ENCODE assay signal across 27 cellular contexts in genomic region chr3:159781867-159782266, GRCh38. TPM values are rescaled to one million over a fixed set of nuclear protein-coding genes. Genes with fewer than 3 reads are reported as not detected.
A peak's percentile ranks its signal among the peaks of the same experiment; 100 is the strongest.
DNase-seq lines count a peak whose midpoint lies in the region; ATAC-seq, FAIRE-seq and TF ChIP-seq lines count a peak whose summit lies in the region.
"Had no signal": no experiment of that assay in that cellular context is flagged by ENCODE, and none has a peak within 500 bp of the region (broad histone marks: within the 10 kb centered on the region; RNA-seq: fewer than 3 reads in every experiment).

No MANE protein-coding gene starts in this region.

- peak; percentile 49 for DNase-seq in DMS53 (lab: John Stamatoyannopoulos, UW)
- no peak for DNase-seq in DMS53 treated with DMSO at 0.1 percent for 48 hours (lab: John Stamatoyannopoulos, UW; ENCODE audit: unreplicated experiment)
- peak; percentile 40 for DNase-seq in PC-3
- no peak for DNase-seq in esophagus squamous epithelium (lab: John Stamatoyannopoulos, UW)
- DNase-seq in small intestine: peak; percentile 22
- no peak for DNase-seq in GM12892 (ENCODE audit: insufficient read length)
- DNase-seq in stimulated activated CD4-positive, alpha-beta T cell treated with anti-CD3 and anti-CD28 coated beads, Interleukin-12 subunit alpha, Interleukin-12 subunit beta, amount 100 ng/mL, for 4 hours: no peak
- no peak for DNase-seq in SHP77 treated with DMSO at 0.1 percent for 48 hours (lab: John Stamatoyannopoulos, UW)
- DNase-seq: 8988T; activated naive CD8-positive, alpha-beta T cell treated with anti-CD3 and anti-CD28 coated beads for 36 hours; activated T-cell treated with anti-CD3 and anti-CD28 coated beads, Interleukin-2, amount 50 U/mL, for 72 hours; BE2C; brain microvascular endothelial cell; dermis blood vessel endothelial cell; erythroblast; lower lobe of right lung; naive B cell; NCI-H2029 treated with DMSO at 0.1 percent for 48 hours; NCI-H526 treated with DMSO at 0.1 percent for 48 hours; pancreas; stimulated activated CD4-positive, alpha-beta T cell treated with anti-CD3 and anti-CD28 coated beads, Interleukin-4, amount 100 ng/mL, for 4 hours; T-helper 2 cell had no signal

- H3K36me3 ChIP-seq in PC-3 (ENCODE audit: low read depth, low read length) (no peaks in the 10 kb centered on the region), esophagus squamous epithelium (no peaks in the 10 kb centered on the region), small intestine (ENCODE audit: control insufficient read depth in 2 of 2, insufficient read depth in 2 of 2, low read length in 2 of 2) (no peaks in the 10 kb centered on the region)
- H3K36me3 ChIP-seq: BE2C, brain microvascular endothelial cell, lower lobe of right lung, pancreas had no signal

- H3K27me3 ChIP-seq in PC-3 (ENCODE audit: low read length) (no peaks in the 10 kb centered on the region), esophagus squamous epithelium (no peaks in the 10 kb centered on the region), small intestine (ENCODE audit: control insufficient read depth in 2 of 2, insufficient read depth in 2 of 2, low read length in 2 of 2) (peaks cover 0 to 2% of the 10 kb centered on the region in 2 donors)
- H3K27me3 ChIP-seq: BE2C, brain microvascular endothelial cell, SJSA1 had no signal

- no peaks in the 10 kb centered on the region for H3K9me2 ChIP-seq in PC-3 (replicated peaks; ENCODE audit: low read length)

- H3F3A ChIP-seq in PC-3 (ENCODE audit: low read length, unreplicated experiment): no peaks in the 10 kb centered on the region

- H3K27ac ChIP-seq in PC-3 (ENCODE audit: low read length): no peak overlapping the region
- H3K27ac ChIP-seq in esophagus squamous epithelium: no peak overlapping the region
- no peak overlapping the region for H3K27ac ChIP-seq in small intestine (ENCODE audit: low read depth in 1 of 2, low read length in 1 of 2)
- H3K27ac ChIP-seq: brain microvascular endothelial cell, HL-60, lower lobe of right lung, pancreas, SJSA1 had no signal

- H3K9me3 ChIP-seq in PC-3 (ENCODE audit: low read length) (no peaks in the 10 kb centered on the region), esophagus squamous epithelium (no peaks in the 10 kb centered on the region), small intestine (ENCODE audit: control insufficient read depth, low read depth) (no peaks in the 10 kb centered on the region)
- H3K9me3 ChIP-seq: BE2C, lower lobe of right lung, pancreas, SJSA1 had no signal

- H4K20me1 ChIP-seq in PC-3 (ENCODE audit: low read length): peaks cover 27% of the 10 kb centered on the region; the same call in 1 of the 2 replicates

- H3K79me2 ChIP-seq in PC-3 (ENCODE audit: low read length): peaks cover 95% of the 10 kb centered on the region

- H3K4me1 ChIP-seq in PC-3 (ENCODE audit: insufficient read depth, low read length): peaks cover 61% of the 10 kb centered on the region
- H3K4me1 ChIP-seq in esophagus squamous epithelium: peaks cover 2 to 61% (median 7%) of the 10 kb centered on the region in 3 donors
- H3K4me1 ChIP-seq in small intestine (ENCODE audit: control insufficient read depth in 2 of 2, insufficient read depth in 1 of 2, low read depth in 1 of 2, low read length in 1 of 2): peaks cover 0 to 2% of the 10 kb centered on the region in 2 donors
- H3K4me1 ChIP-seq: BE2C, lower lobe of right lung, pancreas had no signal

- no peak overlapping the region for H2AFZ ChIP-seq in PC-3 (ENCODE audit: low read length)

- no peak overlapping the region for H3K4me2 ChIP-seq in PC-3 (ENCODE audit: low read length)

- 89 to 100% methylated on average over 2 of the region's 2 CpGs for WGBS in esophagus squamous epithelium, 2 donors
- WGBS in small intestine, 3 donors: 61 to 91% (median 83%) methylated on average over 2 of the region's 2 CpGs

- BruUV-seq in PC-3 (replicated peaks; lab: Mats Ljungman, UMichigan): no TSS peak

- FAIRE-seq in small intestine (lab: Jason Lieb, UNC) (no peak), GM12892 (lab: Jason Lieb, UNC) (no peak)
- FAIRE-seq: K562, pancreas had no signal

- no peak for ATAC-seq in PC-3
- ATAC-seq: activated CD4-positive, CD25-positive, alpha-beta regulatory T cell treated with anti-CD3 and anti-CD28 coated beads, Interleukin-2, amount 50 U/mL, for 24 hours; activated T-cell treated with anti-CD3 and anti-CD28 coated beads, Interleukin-2, amount 50 U/mL, for 72 hours; K562; lower lobe of right lung; pancreas had no signal

- POLR2A ChIA-PET in PC-3 (lab: Charles Lee; ENCODE audit: unreplicated experiment): interaction anchor here (0.6 kb wide), 1 partner anchor 1856 kb away, joined by 3 read pairs; no protein-coding TSS in a partner anchor

- H3K4me3 ChIP-seq in PC-3 (ENCODE audit: low read length) (no peak overlapping the region), esophagus squamous epithelium (no peak overlapping the region), small intestine (ENCODE audit: low read depth in 1 of 2, low read length in 2 of 2) (no peak overlapping the region)
- H3K4me3 ChIP-seq: K562, lower lobe of right lung, pancreas, SJSA1 had no signal

- no peak for TF ChIP-seq POLR2A in esophagus squamous epithelium (IDR thresholded peaks at IDR 0.05)
- no peak for TF ChIP-seq POLR2A in GM12892 (IDR thresholded peaks at IDR 0.05; ENCODE audit: low read depth, low read length)

- H3K9ac ChIP-seq in PC-3 (ENCODE audit: low read length): no peak overlapping the region

- CTCF ChIA-PET in PC-3 (lab: Charles Lee): interaction anchor here (0.7 to 2.7 kb wide), 3 partner anchors 17 to 43 kb away, joined by 3 to 13 read pairs (median 3); no protein-coding TSS in a partner anchor

- intact Hi-C loops in PC-3 (cut with micrococcal nuclease) (no loop called here), esophagus squamous epithelium (cut with DNase I) (no loop called here)

- TF ChIP-seq CTCF in PC-3 (conservative IDR thresholded peaks at IDR 0.05; ENCODE audit: low read depth, low read length) (peak; percentile 65), esophagus squamous epithelium (IDR thresholded peaks at IDR 0.05) (peak in 4 of 6 experiments; percentile 22 to 44 (median 27))

RNA-seq across cellular contexts. Expression of gene SCHIP1, which starts 57.8 kb away (rescaled TPM):
- 1.0 and 2.1 TPM in 2 replicates for total RNA-seq in PC-3 (2014; rRNA removed)
- 1 to 10 TPM in 2 of 4 donors, under 1 TPM in 2; 0.30 to 5.5 (median 0.83) TPM for total RNA-seq in esophagus squamous epithelium
- 1 to 10 TPM in 1 of 3 donors, under 1 TPM in 1, not detected in 1; 0.54 to 3.5 TPM for polyA plus RNA-seq in small intestine
- 0.42 TPM for polyA plus RNA-seq in GM12892 (2012; ENCODE audit: missing spikeins)
- total RNA-seq: activated naive CD8-positive, alpha-beta T cell treated with anti-CD3 and anti-CD28 coated beads for 36 hours; activated T-cell treated with anti-CD3 and anti-CD28 coated beads, Interleukin-2, amount 50 U/mL, for 72 hours; K562; OCI-LY7 had no signal
- polyA plus RNA-seq: K562 had no signal

Comparison
In these comparisons a context has a peak if more than half of its experiments do, and no peak if none do; other contexts are left out.
1. DNase-seq: peak in DMS53 (single experiment), PC-3 (single experiment) and small intestine (single experiment); none in DMS53 treated with DMSO at 0.1 percent for 48 hours (single experiment), esophagus squamous epithelium (single experiment), GM12892 (single experiment), stimulated activated CD4-positive, alpha-beta T cell treated with anti-CD3 and anti-CD28 coated beads, Interleukin-12 subunit alpha, Interleukin-12 subunit beta, amount 100 ng/mL, for 4 hours (single experiment) and SHP77 treated with DMSO at 0.1 percent for 48 hours (single experiment).